ENCODE assay signal across 6 cellular contexts in the genomic region with DNA sequence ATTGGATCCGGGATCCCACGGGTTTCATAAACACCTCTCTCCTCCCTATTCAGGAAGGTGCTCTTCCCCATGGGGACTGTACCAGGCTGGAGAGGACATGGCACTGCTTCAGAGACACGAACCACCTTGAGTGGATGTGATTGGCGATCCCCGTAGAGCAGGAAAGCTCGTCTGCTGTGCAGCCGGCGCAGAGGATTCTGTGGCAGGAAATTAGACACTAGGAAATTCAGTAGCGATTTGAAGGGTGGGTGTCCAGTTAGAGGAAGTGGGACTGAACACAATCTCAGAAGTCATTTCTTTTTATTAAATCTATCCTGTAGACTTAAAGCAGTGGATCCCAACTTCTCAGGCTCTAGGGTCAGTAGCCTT. TPM values are rescaled to one million over a fixed set of nuclear protein-coding genes. Genes with fewer than 3 reads are reported as not detected.
DNase-seq lines count a peak whose midpoint lies in the region; ATAC-seq and TF ChIP-seq lines count a peak whose summit lies in the region.

No MANE protein-coding gene starts in this region.

- DNase-seq in EH (ENCODE audit: low read depth), result peak; percentile 20
- peak in 1 of 2 experiments; percentile 30 for DNase-seq in HL-60 (ENCODE audit: low read depth in 1 of 2, low spot score in 1 of 2)
- DNase-seq in astrocyte of the cerebellum (ENCODE audit: low read depth), result no peak
- DNase-seq in naive thymus-derived CD8-positive, alpha-beta T cell, result peak in 3 of 10 donors; percentile 2 to 10 (median 7)
- DNase-seq in NCI-H128 (lab: John Stamatoyannopoulos, UW; ENCODE audit: unreplicated experiment), result no peak
- no peak for DNase-seq in HCEC 1CT

- H3K27ac ChIP-seq in HL-60 (replicated peaks), result peak overlapping the region; percentile 95

- H3K4me1 Mint-ChIP-seq in naive thymus-derived CD8-positive, alpha-beta T cell, result peaks cover 14 to 36% (median 23%) of the 10 kb centered on the region in 4 donors

- H3K27me3 Mint-ChIP-seq in naive thymus-derived CD8-positive, alpha-beta T cell, result no peaks in the 10 kb centered on the region

- H3K4me3 ChIP-seq in HL-60 (replicated peaks; ENCODE audit: insufficient read depth, low read length), result peak overlapping the region; percentile 100
- peak overlapping the region; percentile 98 for H3K4me3 ChIP-seq in astrocyte of the cerebellum (ENCODE audit: low read depth, low read length)

- in situ Hi-C loops in astrocyte of the cerebellum (cut with HindIII; ENCODE audit: low sequenced_read_pairs), result no loop called here

- H3K36me3 Mint-ChIP-seq in naive thymus-derived CD8-positive, alpha-beta T cell, result peaks cover 0 to 26% (median 0%) of the 10 kb centered on the region in 3 donors

- H3K27ac Mint-ChIP-seq in naive thymus-derived CD8-positive, alpha-beta T cell, result peak overlapping the region; percentile 55 to 93 (median 88)

- TF ChIP-seq CTCF in HL-60 (IDR thresholded peaks at IDR 0.05; ENCODE audit: insufficient read depth, low read length) (no peak), astrocyte of the cerebellum (IDR thresholded peaks at IDR 0.05; ENCODE audit: low read depth, low read length, missing control alignments) (no peak)

- no peaks in the 10 kb centered on the region for H3K27me3 ChIP-seq in HL-60 (ENCODE audit: insufficient read depth, poor library complexity, severe bottlenecking)

- no peak for ATAC-seq in naive thymus-derived CD8-positive, alpha-beta T cell

- H3K9me3 Mint-ChIP-seq in naive thymus-derived CD8-positive, alpha-beta T cell, result no peaks in the 10 kb centered on the region

- POLR2A ChIA-PET in naive thymus-derived CD8-positive, alpha-beta T cell (lab: Charles Lee), result interaction anchor here (1.9 to 3.6 kb wide), 4 partner anchors 9 to 27 kb away, joined by 11 to 35 read pairs (median 16); no protein-coding TSS in a partner anchor

- peak overlapping the region; percentile 91 to 94 (median 92) for H3K4me3 Mint-ChIP-seq in naive thymus-derived CD8-positive, alpha-beta T cell

RNA-seq across cellular contexts. Expression of gene PDIK1L, which starts 0.8 kb away (rescaled TPM):
- 10 to 100 TPM; 23.1 to 23.5 TPM for total RNA-seq in naive thymus-derived CD8-positive, alpha-beta T cell
- polyA plus RNA-seq in naive thymus-derived CD8-positive, alpha-beta T cell, result 1 to 10 TPM; 3.5 to 5.1 (median 3.7) TPM

RNA-seq across cellular contexts. Expression of gene TRIM63, which starts 45.0 kb away (rescaled TPM):
- total RNA-seq in naive thymus-derived CD8-positive, alpha-beta T cell, result not detected
- polyA plus RNA-seq in naive thymus-derived CD8-positive, alpha-beta T cell, result not detected

RNA-seq across cellular contexts. Expression of gene FAM110D, which starts 46.5 kb away (rescaled TPM):
- total RNA-seq in naive thymus-derived CD8-positive, alpha-beta T cell, result not detected
- polyA plus RNA-seq in naive thymus-derived CD8-positive, alpha-beta T cell, result not detected

RNA-seq across cellular contexts. Expression of gene C1orf232, which starts 56.4 kb away (rescaled TPM):
- total RNA-seq in naive thymus-derived CD8-positive, alpha-beta T cell, result not detected
- polyA plus RNA-seq in naive thymus-derived CD8-positive, alpha-beta T cell, result not detected

RNA-seq across cellular contexts. Expression of gene ZNF593, which starts 57.3 kb away (rescaled TPM):
- 10 to 100 TPM; 10.4 to 13.1 TPM for total RNA-seq in naive thymus-derived CD8-positive, alpha-beta T cell
- polyA plus RNA-seq in naive thymus-derived CD8-positive, alpha-beta T cell, result 10 to 100 TPM; 23.4 to 26.0 (median 24.7) TPM
